8 cellular contexts compared by ENCODE assay signal in genomic region chr1:25296501-25296900, GRCh38. TPM values are rescaled to one million over a fixed set of nuclear protein-coding genes. Genes with fewer than 3 reads are reported as not detected.
"Had no signal": no experiment of that assay in that cellular context is flagged by ENCODE, and none has a peak within 500 bp of the region (broad histone marks: within the 10 kb centered on the region; RNA-seq: fewer than 3 reads in every experiment).

No MANE protein-coding gene starts in this region.

RNA-seq across cellular contexts. Expression of gene RHD, which starts 24.2 kb away (rescaled TPM):
- total RNA-seq: LHCN-M2, MCF 10A, NCI-H460, OCI-LY7, PC-9, Right ventricle myocardium inferior, RPMI7951, SJCRH30 had no signal
